Comparison of ENCODE assay signal across 11 cellular contexts in genomic region chr3:143648708-143649107, GRCh38.
DNase-seq lines count a peak whose midpoint lies in the region; ATAC-seq, FAIRE-seq and TF ChIP-seq lines count a peak whose summit lies in the region.
"Had no signal": no experiment of that assay in that cellular context is flagged by ENCODE, and none has a peak within 500 bp of the region (broad histone marks: within the 10 kb centered on the region; RNA-seq: fewer than 3 reads in every experiment).

No MANE protein-coding gene starts in this region.

- peak; percentile 46 for TF ChIP-seq CTCF in kidney epithelial cell (IDR thresholded peaks at IDR 0.05; ENCODE audit: insufficient read depth, low read length, poor library complexity, severe bottlenecking)

- H3K36me3 ChIP-seq in kidney epithelial cell (ENCODE audit: control insufficient read depth, insufficient read depth, low read length): no peaks in the 10 kb centered on the region

- FAIRE-seq in GM18507 (lab: Jason Lieb, UNC): peak; percentile 18

- intact Hi-C loops in posterior cingulate gyrus (cut with DNase I): loop anchor here (10.0 kb wide), 1 partner anchor 524 kb away; no protein-coding TSS in a partner anchor

- peak; percentile 18 for DNase-seq in COR-L47 (lab: John Stamatoyannopoulos, UW)
- no peak for DNase-seq in GM18507 (ENCODE audit: extremely low spot score, insufficient read length, low read depth)
- DNase-seq in kidney epithelial cell (ENCODE audit: low read depth): no peak
- no peak for DNase-seq in NCI-H1930 (lab: John Stamatoyannopoulos, UW)
- DNase-seq in GM19240 (ENCODE audit: insufficient read length, low spot score): no peak
- DNase-seq in NCI-H128 (lab: John Stamatoyannopoulos, UW; ENCODE audit: unreplicated experiment): no peak
- DNase-seq in posterior cingulate gyrus: no peak
- DNase-seq: naive thymus-derived CD4-positive, alpha-beta T cell; NCI-H446 treated with DMSO at 0.1 percent for 48 hours had no signal

- 0 out of 3 replicates have a peak, but pooled peaks have one; percentile 22 for ATAC-seq in SK-N-SH treated with all-trans-retinoic acid at 6 μM for 48 hours
- ATAC-seq: gastroesophageal sphincter; naive thymus-derived CD4-positive, alpha-beta T cell had no signal

- no peaks in the 10 kb centered on the region for H3K27me3 ChIP-seq in kidney epithelial cell (ENCODE audit: control insufficient read depth, insufficient read depth, low read length)
- H3K27me3 ChIP-seq: gastroesophageal sphincter had no signal

- no peak overlapping the region for H3K4me3 ChIP-seq in kidney epithelial cell (ENCODE audit: low read depth, low read length)
- H3K4me3 ChIP-seq: gastroesophageal sphincter had no signal

TF ChIP-seq in SK-N-SH treated with all-trans-retinoic acid at 6 μM for 48 hours, 23 proteins besides CTCF, POLR2A, EP300 and RAD21:
- TF ChIP-seq GLIS3 (CRISPR knock-in tag; IDR thresholded peaks at IDR 0.05) (no peak), ZNF70 (CRISPR knock-in tag; IDR thresholded peaks at IDR 0.05) (no peak), ARNTL (CRISPR knock-in tag; IDR thresholded peaks at IDR 0.05; ENCODE audit: borderline replicate concordance, low read depth) (no peak), BACH2 (CRISPR knock-in tag; IDR thresholded peaks at IDR 0.05; ENCODE audit: borderline replicate concordance) (no peak), ZNF565 (CRISPR knock-in tag; conservative IDR thresholded peaks at IDR 0.05; ENCODE audit: low read depth) (no peak), ZFP30 (CRISPR knock-in tag; IDR thresholded peaks at IDR 0.05) (no peak), POU6F1 (CRISPR knock-in tag; IDR thresholded peaks at IDR 0.05; ENCODE audit: borderline replicate concordance, low read depth) (no peak), ZC3H10 (CRISPR knock-in tag; IDR thresholded peaks at IDR 0.05) (no peak), ISL1 (CRISPR knock-in tag; IDR thresholded peaks at IDR 0.05) (no peak), CREB5 (CRISPR knock-in tag; IDR thresholded peaks at IDR 0.05; ENCODE audit: low read depth) (no peak), ESRRG (CRISPR knock-in tag; IDR thresholded peaks at IDR 0.05) (no peak), OSR1 (CRISPR knock-in tag; IDR thresholded peaks at IDR 0.05) (no peak)
